17 cellular contexts compared by ENCODE assay signal in genomic region chr6:36655073-36655847, GRCh38. TPM values are rescaled to one million over a fixed set of nuclear protein-coding genes. Genes with fewer than 3 reads are reported as not detected.
DNase-seq lines count a peak whose midpoint lies in the region; TF ChIP-seq lines count a peak whose summit lies in the region.
"Had no signal": no experiment of that assay in that cellular context is flagged by ENCODE, and none has a peak within 500 bp of the region (broad histone marks: within the 10 kb centered on the region; RNA-seq: fewer than 3 reads in every experiment).

No MANE protein-coding gene starts in this region.

- no peak for TF ChIP-seq EP300 in stomach (IDR thresholded peaks at IDR 0.05)

- DNase-seq in DMS 273 treated with DMSO at 0.1 percent for 48 hours (lab: John Stamatoyannopoulos, UW) (peak; percentile 53), SK-N-MC (ENCODE audit: low read depth, low spot score) (peak; percentile 68), stomach (no peak), DMS53 (lab: John Stamatoyannopoulos, UW) (no peak)
- no peak for DNase-seq in stimulated activated CD4-positive, alpha-beta T cell treated with anti-CD3 and anti-CD28 coated beads, Interleukin-4, amount 100 ng/mL, for 1 hour
- DNase-seq: ACHN; AML-193; Calu3; CD4-positive, alpha-beta T cell; DMS79 treated with DMSO at 0.1 percent for 48 hours; H7; NCI-H1417; NCI-H187 treated with DMSO at 0.1 percent for 48 hours; NCI-H510A treated with DMSO at 0.1 percent for 48 hours had no signal

- H3K27ac Mint-ChIP-seq in nephron = peak overlapping the region in 2 of 3 experiments; percentile 0 to 8
- H3K27ac Mint-ChIP-seq: CD4-positive, alpha-beta T cell had no signal

- 75 to 87% (median 82%) methylated on average over 6 of the region's 6 CpGs for WGBS in stomach, 5 donors

- peaks cover 0 to 3% (median 0%) of the 10 kb centered on the region in 3 donors for H3K27me3 ChIP-seq in stomach

- H3K4me1 Mint-ChIP-seq in nephron = peaks cover 25% of the 10 kb centered on the region

- H3K36me3 ChIP-seq in HEK293 (ENCODE audit: control insufficient read depth in 2 of 2, insufficient read depth in 1 of 2, low read length in 2 of 2) (no peaks in the 10 kb centered on the region), SK-N-MC (ENCODE audit: insufficient read depth, low read length) (no peaks in the 10 kb centered on the region), stomach (no peaks in the 10 kb centered on the region)

- H3K9me3 Mint-ChIP-seq in nephron = no peaks in the 10 kb centered on the region
- H3K9me3 Mint-ChIP-seq: CD4-positive, alpha-beta T cell had no signal

- H3K9me3 ChIP-seq in HEK293 (ENCODE audit: control insufficient read depth, insufficient read depth, low read depth, low read length) = no peaks in the 10 kb centered on the region
- H3K9me3 ChIP-seq in SK-N-MC (ENCODE audit: low read depth, low read length) = peaks cover 5% of the 10 kb centered on the region; the same call in 1 of the 2 replicates
- no peaks in the 10 kb centered on the region for H3K9me3 ChIP-seq in stomach

- peak overlapping the region in 1 of 3 experiments; percentile 2 for H3K4me3 Mint-ChIP-seq in nephron
- H3K4me3 Mint-ChIP-seq: CD4-positive, alpha-beta T cell had no signal

- peaks cover 11% of the 10 kb centered on the region for H3K27me3 Mint-ChIP-seq in nephron (ENCODE audit: low read depth)

- intact Hi-C loops in stomach (cut with DNase I; ENCODE audit: low total_unique reads) = no loop called here

- CTCF ChIA-PET in HEK293 (lab: Yijun Ruan, JAX) = interaction anchor here (0.6 to 1.5 kb wide), 7 partner anchors 12 to 654 kb away, joined by 3 to 5 read pairs (median 4); partner anchors contain the start of gene MAPK14

- TF ChIP-seq POLR2A in stomach (IDR thresholded peaks at IDR 0.05) = no peak

- H3K9ac ChIP-seq in SK-N-MC (ENCODE audit: insufficient read length) = no peak overlapping the region

- no peaks in the 10 kb centered on the region for H3K36me3 Mint-ChIP-seq in nephron (ENCODE audit: low read depth)

- H3K4me3 ChIP-seq in HEK293 (ENCODE audit: low read depth, low read length) = no peak overlapping the region
- H3K4me3 ChIP-seq in SK-N-MC = peak overlapping the region; percentile 60; the same call in 1 of the 2 replicates
- no peak overlapping the region for H3K4me3 ChIP-seq in stomach

- TF ChIP-seq CTCF in HEK293 (tag by site-specific recombination; IDR thresholded peaks at IDR 0.05) (no peak), nephron (IDR thresholded peaks at IDR 0.05; ENCODE audit: unreplicated experiment in 3 of 3) (no peak), stomach (IDR thresholded peaks at IDR 0.05) (no peak)

- peaks cover 19% of the 10 kb centered on the region for H3K4me1 ChIP-seq in HEK293 (ENCODE audit: control insufficient read depth, insufficient read depth, low read length)
- H3K4me1 ChIP-seq in stomach = peaks cover 0 to 10% (median 2%) of the 10 kb centered on the region in 4 donors

- H3K27ac ChIP-seq in HEK293 (ENCODE audit: extremely low read depth, low read depth, low read length) (0 out of 2 replicates have a peak overlapping the region, but pooled peaks have one; percentile 27), SK-N-MC (peak overlapping the region; percentile 72; the same call in 1 of the 2 replicates), stomach (no peak overlapping the region)
- H3K27ac ChIP-seq: RWPE1 had no signal

- POLR2A ChIA-PET in HEK293 (lab: Yijun Ruan, JAX) = interaction anchor here (1.7 kb wide), 1 partner anchor 23 kb away, joined by 7 read pairs; the partner anchor contains the start of gene CDKN1A

TF ChIP-seq in HEK293, 187 proteins besides CTCF, POLR2A, EP300 and RAD21 (continues in another document):
- TF ChIP-seq ZNF157 (tag by site-specific recombination; IDR thresholded peaks at IDR 0.05) (no peak), FEZF1 (tag by site-specific recombination; IDR thresholded peaks at IDR 0.05) (peak; percentile 72), ZNF423 (tag by site-specific recombination; IDR thresholded peaks at IDR 0.05) (no peak), ZNF488 (tag by site-specific recombination; IDR thresholded peaks at IDR 0.05) (no peak), ZNF48 (tag by site-specific recombination; IDR thresholded peaks at IDR 0.05) (no peak), PRDM10 (tag by site-specific recombination; IDR thresholded peaks at IDR 0.05) (peak; percentile 79), ZNF146 (tag by site-specific recombination; IDR thresholded peaks at IDR 0.05) (no peak), WT1 (tag by site-specific recombination; IDR thresholded peaks at IDR 0.05) (peak; percentile 72), KLF7 (tag by site-specific recombination; IDR thresholded peaks at IDR 0.05; ENCODE audit: borderline replicate concordance) (peak; percentile 28; the same call in 1 of the 2 replicates), KLF1 (tag by site-specific recombination; IDR thresholded peaks at IDR 0.05) (peak; percentile 27; the same call in 1 of the 2 replicates), ZNF692 (tag by site-specific recombination; IDR thresholded peaks at IDR 0.05) (0 out of 2 replicates have a peak, but pooled peaks have one; percentile 59), ZNF24 (tag by site-specific recombination; IDR thresholded peaks at IDR 0.05) (0 out of 2 replicates have a peak, but pooled peaks have one; percentile 48), ZIC2 (tag by site-specific recombination; IDR thresholded peaks at IDR 0.05) (peak; percentile 55), ZBTB17 (tag by site-specific recombination; IDR thresholded peaks at IDR 0.05) (peak; percentile 50; the same call in 1 of the 2 replicates)
- TF ChIP-seq, protein P1, sequence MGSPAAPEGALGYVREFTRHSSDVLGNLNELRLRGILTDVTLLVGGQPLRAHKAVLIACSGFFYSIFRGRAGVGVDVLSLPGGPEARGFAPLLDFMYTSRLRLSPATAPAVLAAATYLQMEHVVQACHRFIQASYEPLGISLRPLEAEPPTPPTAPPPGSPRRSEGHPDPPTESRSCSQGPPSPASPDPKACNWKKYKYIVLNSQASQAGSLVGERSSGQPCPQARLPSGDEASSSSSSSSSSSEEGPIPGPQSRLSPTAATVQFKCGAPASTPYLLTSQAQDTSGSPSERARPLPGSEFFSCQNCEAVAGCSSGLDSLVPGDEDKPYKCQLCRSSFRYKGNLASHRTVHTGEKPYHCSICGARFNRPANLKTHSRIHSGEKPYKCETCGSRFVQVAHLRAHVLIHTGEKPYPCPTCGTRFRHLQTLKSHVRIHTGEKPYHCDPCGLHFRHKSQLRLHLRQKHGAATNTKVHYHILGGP (tag by site-specific recombination; IDR thresholded peaks at IDR 0.05) = peak; percentile 83

RNA-seq across cellular contexts. Expression of gene CDKN1A, which starts 23.3 kb away (rescaled TPM):
- 100 to 1,000 TPM in 1 of 5 donors, 10 to 100 TPM in 4; 41.4 to 116 (median 47.3) TPM for total RNA-seq in stomach
- 100 to 1,000 TPM in 1 of 3 donors, 10 to 100 TPM in 2; 36.5 to 118 (median 75.5) TPM for polyA plus RNA-seq in stomach

RNA-seq across cellular contexts. Expression of gene RAB44, which starts 42.4 kb away (rescaled TPM):
- total RNA-seq in stomach = 1 to 10 TPM in 1 of 5 donors, under 1 TPM in 1, not detected in 3; 0.37 to 2.5 TPM
- polyA plus RNA-seq in stomach = under 1 TPM; 0.15 to 0.23 (median 0.19) TPM
- total RNA-seq: Calu3, H7 had no signal

Comparison
In these comparisons a context has a peak if more than half of its experiments do, and no peak if none do; other contexts are left out.
1. DNase-seq: peak in DMS 273 treated with DMSO at 0.1 percent for 48 hours (single experiment) and SK-N-MC (single experiment); none in stomach (single experiment), stimulated activated CD4-positive, alpha-beta T cell treated with anti-CD3 and anti-CD28 coated beads, Interleukin-4, amount 100 ng/mL, for 1 hour (single experiment) and DMS53 (single experiment).
2. H3K27ac ChIP-seq: peak in HEK293 (single experiment) and SK-N-MC (single experiment); none in stomach (0 of 5).